ENCODE assay signal across 1 cellular context in the genomic region with DNA sequence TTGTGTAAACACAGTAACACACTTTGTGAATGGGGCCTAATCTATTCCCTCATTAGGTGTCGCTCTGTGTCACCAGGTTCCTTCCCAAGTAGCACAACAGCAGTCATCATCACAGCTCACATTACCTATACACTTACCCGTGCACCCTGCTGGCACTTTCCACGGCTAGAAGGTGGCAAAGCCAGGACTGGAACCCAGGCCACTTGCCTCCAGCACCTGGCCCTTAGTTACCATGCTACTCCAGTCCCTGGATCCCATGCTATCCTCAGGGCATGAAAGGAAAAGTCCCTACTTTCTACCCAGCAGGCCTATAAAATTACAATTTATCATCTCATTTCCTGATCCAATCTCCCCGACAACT.
TF ChIP-seq lines count a peak whose summit lies in the region.

No MANE protein-coding gene starts in this region.

TF ChIP-seq in H1, 55 proteins besides CTCF, POLR2A, EP300 and RAD21 (continued from another document):
- TF ChIP-seq, protein P1, sequence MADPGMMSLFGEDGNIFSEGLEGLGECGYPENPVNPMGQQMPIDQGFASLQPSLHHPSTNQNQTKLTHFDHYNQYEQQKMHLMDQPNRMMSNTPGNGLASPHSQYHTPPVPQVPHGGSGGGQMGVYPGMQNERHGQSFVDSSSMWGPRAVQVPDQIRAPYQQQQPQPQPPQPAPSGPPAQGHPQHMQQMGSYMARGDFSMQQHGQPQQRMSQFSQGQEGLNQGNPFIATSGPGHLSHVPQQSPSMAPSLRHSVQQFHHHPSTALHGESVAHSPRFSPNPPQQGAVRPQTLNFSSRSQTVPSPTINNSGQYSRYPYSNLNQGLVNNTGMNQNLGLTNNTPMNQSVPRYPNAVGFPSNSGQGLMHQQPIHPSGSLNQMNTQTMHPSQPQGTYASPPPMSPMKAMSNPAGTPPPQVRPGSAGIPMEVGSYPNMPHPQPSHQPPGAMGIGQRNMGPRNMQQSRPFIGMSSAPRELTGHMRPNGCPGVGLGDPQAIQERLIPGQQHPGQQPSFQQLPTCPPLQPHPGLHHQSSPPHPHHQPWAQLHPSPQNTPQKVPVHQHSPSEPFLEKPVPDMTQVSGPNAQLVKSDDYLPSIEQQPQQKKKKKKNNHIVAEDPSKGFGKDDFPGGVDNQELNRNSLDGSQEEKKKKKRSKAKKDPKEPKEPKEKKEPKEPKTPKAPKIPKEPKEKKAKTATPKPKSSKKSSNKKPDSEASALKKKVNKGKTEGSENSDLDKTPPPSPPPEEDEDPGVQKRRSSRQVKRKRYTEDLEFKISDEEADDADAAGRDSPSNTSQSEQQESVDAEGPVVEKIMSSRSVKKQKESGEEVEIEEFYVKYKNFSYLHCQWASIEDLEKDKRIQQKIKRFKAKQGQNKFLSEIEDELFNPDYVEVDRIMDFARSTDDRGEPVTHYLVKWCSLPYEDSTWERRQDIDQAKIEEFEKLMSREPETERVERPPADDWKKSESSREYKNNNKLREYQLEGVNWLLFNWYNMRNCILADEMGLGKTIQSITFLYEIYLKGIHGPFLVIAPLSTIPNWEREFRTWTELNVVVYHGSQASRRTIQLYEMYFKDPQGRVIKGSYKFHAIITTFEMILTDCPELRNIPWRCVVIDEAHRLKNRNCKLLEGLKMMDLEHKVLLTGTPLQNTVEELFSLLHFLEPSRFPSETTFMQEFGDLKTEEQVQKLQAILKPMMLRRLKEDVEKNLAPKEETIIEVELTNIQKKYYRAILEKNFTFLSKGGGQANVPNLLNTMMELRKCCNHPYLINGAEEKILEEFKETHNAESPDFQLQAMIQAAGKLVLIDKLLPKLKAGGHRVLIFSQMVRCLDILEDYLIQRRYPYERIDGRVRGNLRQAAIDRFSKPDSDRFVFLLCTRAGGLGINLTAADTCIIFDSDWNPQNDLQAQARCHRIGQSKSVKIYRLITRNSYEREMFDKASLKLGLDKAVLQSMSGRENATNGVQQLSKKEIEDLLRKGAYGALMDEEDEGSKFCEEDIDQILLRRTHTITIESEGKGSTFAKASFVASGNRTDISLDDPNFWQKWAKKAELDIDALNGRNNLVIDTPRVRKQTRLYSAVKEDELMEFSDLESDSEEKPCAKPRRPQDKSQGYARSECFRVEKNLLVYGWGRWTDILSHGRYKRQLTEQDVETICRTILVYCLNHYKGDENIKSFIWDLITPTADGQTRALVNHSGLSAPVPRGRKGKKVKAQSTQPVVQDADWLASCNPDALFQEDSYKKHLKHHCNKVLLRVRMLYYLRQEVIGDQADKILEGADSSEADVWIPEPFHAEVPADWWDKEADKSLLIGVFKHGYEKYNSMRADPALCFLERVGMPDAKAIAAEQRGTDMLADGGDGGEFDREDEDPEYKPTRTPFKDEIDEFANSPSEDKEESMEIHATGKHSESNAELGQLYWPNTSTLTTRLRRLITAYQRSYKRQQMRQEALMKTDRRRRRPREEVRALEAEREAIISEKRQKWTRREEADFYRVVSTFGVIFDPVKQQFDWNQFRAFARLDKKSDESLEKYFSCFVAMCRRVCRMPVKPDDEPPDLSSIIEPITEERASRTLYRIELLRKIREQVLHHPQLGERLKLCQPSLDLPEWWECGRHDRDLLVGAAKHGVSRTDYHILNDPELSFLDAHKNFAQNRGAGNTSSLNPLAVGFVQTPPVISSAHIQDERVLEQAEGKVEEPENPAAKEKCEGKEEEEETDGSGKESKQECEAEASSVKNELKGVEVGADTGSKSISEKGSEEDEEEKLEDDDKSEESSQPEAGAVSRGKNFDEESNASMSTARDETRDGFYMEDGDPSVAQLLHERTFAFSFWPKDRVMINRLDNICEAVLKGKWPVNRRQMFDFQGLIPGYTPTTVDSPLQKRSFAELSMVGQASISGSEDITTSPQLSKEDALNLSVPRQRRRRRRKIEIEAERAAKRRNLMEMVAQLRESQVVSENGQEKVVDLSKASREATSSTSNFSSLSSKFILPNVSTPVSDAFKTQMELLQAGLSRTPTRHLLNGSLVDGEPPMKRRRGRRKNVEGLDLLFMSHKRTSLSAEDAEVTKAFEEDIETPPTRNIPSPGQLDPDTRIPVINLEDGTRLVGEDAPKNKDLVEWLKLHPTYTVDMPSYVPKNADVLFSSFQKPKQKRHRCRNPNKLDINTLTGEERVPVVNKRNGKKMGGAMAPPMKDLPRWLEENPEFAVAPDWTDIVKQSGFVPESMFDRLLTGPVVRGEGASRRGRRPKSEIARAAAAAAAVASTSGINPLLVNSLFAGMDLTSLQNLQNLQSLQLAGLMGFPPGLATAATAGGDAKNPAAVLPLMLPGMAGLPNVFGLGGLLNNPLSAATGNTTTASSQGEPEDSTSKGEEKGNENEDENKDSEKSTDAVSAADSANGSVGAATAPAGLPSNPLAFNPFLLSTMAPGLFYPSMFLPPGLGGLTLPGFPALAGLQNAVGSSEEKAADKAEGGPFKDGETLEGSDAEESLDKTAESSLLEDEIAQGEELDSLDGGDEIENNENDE (IDR thresholded peaks at IDR 0.05; ENCODE audit: insufficient replicate concordance, low read length) = no peak
- no peak for TF ChIP-seq PHF8 (conservative IDR thresholded peaks at IDR 0.05; ENCODE audit: low read depth, low read length)
- no peak for TF ChIP-seq EGR1 (IDR thresholded peaks at IDR 0.05; ENCODE audit: borderline replicate concordance, low read depth, low read length)
- no peak for TF ChIP-seq CBX8 (IDR thresholded peaks at IDR 0.05; ENCODE audit: borderline replicate concordance, low read depth, low read length)
- no peak for TF ChIP-seq POU5F1 (IDR thresholded peaks at IDR 0.05; ENCODE audit: low read depth, low read length)
- no peak for TF ChIP-seq RNF2 (IDR thresholded peaks at IDR 0.05; ENCODE audit: borderline replicate concordance, low read depth, low read length, missing control alignments, poor library complexity, severe bottlenecking)
- no peak for TF ChIP-seq NANOG (IDR thresholded peaks at IDR 0.05; ENCODE audit: insufficient read depth, low read depth, low read length, poor library complexity, severe bottlenecking)
- TF ChIP-seq JUND (IDR thresholded peaks at IDR 0.05; ENCODE audit: low read length) = no peak
- TF ChIP-seq SIX5 (IDR thresholded peaks at IDR 0.05; ENCODE audit: low read depth, low read length) = no peak
- no peak for TF ChIP-seq TBP (IDR thresholded peaks at IDR 0.05; ENCODE audit: low read depth, low read length)
- no peak for TF ChIP-seq ATF3 (IDR thresholded peaks at IDR 0.05; ENCODE audit: insufficient read depth, low read depth, low read length)
- no peak for TF ChIP-seq CEBPB (IDR thresholded peaks at IDR 0.05; ENCODE audit: low read depth, low read length)
- TF ChIP-seq SAP30 (IDR thresholded peaks at IDR 0.05; ENCODE audit: insufficient read depth, insufficient replicate concordance, low read length) = no peak
- TF ChIP-seq HDAC2 (IDR thresholded peaks at IDR 0.05; ENCODE audit: borderline replicate concordance in 1 of 2, low read depth in 2 of 2, low read length in 2 of 2) = no peak
- TF ChIP-seq CBX5 (IDR thresholded peaks at IDR 0.05; ENCODE audit: low read depth, low read length) = no peak
